8 cellular contexts compared by ENCODE assay signal in genomic region chr3:149970716-149971402, GRCh38. TPM values are rescaled to one million over a fixed set of nuclear protein-coding genes. Genes with fewer than 3 reads are reported as not detected.
DNase-seq lines count a peak whose midpoint lies in the region; ATAC-seq and TF ChIP-seq lines count a peak whose summit lies in the region.

Gene PFN2 (minus strand): TSS chr3:149970895. CDS start chr3:149970856, 39 bp downstream.

- intact Hi-C loops in adrenal gland (cut with DNase I), result loop anchor here in 1 of 2 donors (10.0 kb wide), 1 partner anchor 214 kb away; no protein-coding TSS in a partner anchor
- intact Hi-C loops in cardiac septum (cut with DNase I), result loop anchor here (2.0 kb wide), 1 partner anchor 438 kb away; the partner anchor contains the start of gene TSC22D2

- H3K4me1 ChIP-seq in adrenal gland (replicated peaks in 1 of 2), result peaks cover 6 to 30% of the 10 kb centered on the region in 2 donors

- H3K36me3 ChIP-seq in adrenal gland (replicated peaks in 1 of 2), result no peaks in the 10 kb centered on the region

- peak within 1 kb of the TSS; percentile 97 for H3K27ac Mint-ChIP-seq in type B pancreatic cell

- ATAC-seq in GM21619 (IDR thresholded peaks at IDR 0.05; ENCODE audit: unreplicated experiment) (peak; percentile 44), SK-N-SH treated with all-trans-retinoic acid at 6 μM for 48 hours (peak; percentile 43)

- DNase-seq in DMS 273 treated with DMSO at 0.1 percent for 48 hours (lab: John Stamatoyannopoulos, UW) (peak; percentile 66), KBM-7 (peak; percentile 71), adrenal gland (peak; percentile 60 to 77 (median 66)), cardiac septum (ENCODE audit: low spot score) (peak; percentile 82), pons (ENCODE audit: low spot score) (peak; percentile 45), type B pancreatic cell (ENCODE audit: extremely low spot score, unreplicated experiment) (peak; percentile 89)

- peak; percentile 28 to 56 for TF ChIP-seq POLR2A in adrenal gland (IDR thresholded peaks at IDR 0.05)

- WGBS in adrenal gland, 4 donors, result 0 to 1% (median 0%) methylated on average over 13 to 102 of the region's 102 CpGs

- H3K9me3 Mint-ChIP-seq in type B pancreatic cell, result no peaks in the 10 kb centered on the region

- H3K4me3 Mint-ChIP-seq in type B pancreatic cell, result peak within 1 kb of the TSS; percentile 98

- TF ChIP-seq CTCF in adrenal gland (IDR thresholded peaks at IDR 0.05) (no peak), type B pancreatic cell (conservative IDR thresholded peaks at IDR 0.05) (no peak)

- in situ Hi-C loops in KBM-7 (cut with MboI; ENCODE audit: low pct_unique_long_range_greater_than_20kb, low sequenced_read_pairs), result loop anchor here (25.0 kb wide), 1 partner anchor 241 kb away; no protein-coding TSS in a partner anchor

- H3K27me3 ChIP-seq in adrenal gland, result no peaks in the 10 kb centered on the region

- H3K9me3 ChIP-seq in adrenal gland (replicated peaks in 1 of 3), result no peaks in the 10 kb centered on the region

- H3K4me1 Mint-ChIP-seq in type B pancreatic cell (ENCODE audit: unreplicated experiment), result peaks cover 36% of the 10 kb centered on the region

- peaks cover 14% of the 10 kb centered on the region for H3K36me3 Mint-ChIP-seq in type B pancreatic cell

- peak within 1 kb of the TSS in 4 of 5 donors; percentile 65 to 94 (median 84) for H3K27ac ChIP-seq in adrenal gland

- H3K27me3 Mint-ChIP-seq in type B pancreatic cell, result peaks cover 3% of the 10 kb centered on the region

- H3K4me3 ChIP-seq in adrenal gland, result peak within 1 kb of the TSS; percentile 45 to 94 (median 68)

TF ChIP-seq in SK-N-SH treated with all-trans-retinoic acid at 6 μM for 48 hours, 23 proteins besides CTCF, POLR2A, EP300 and RAD21:
- TF ChIP-seq ZNF565 (CRISPR knock-in tag; conservative IDR thresholded peaks at IDR 0.05; ENCODE audit: low read depth) (0 out of 2 replicates have a peak, but pooled peaks have one; percentile 22), POU6F1 (CRISPR knock-in tag; IDR thresholded peaks at IDR 0.05; ENCODE audit: borderline replicate concordance, low read depth) (no peak), TSHZ2 (CRISPR knock-in tag; IDR thresholded peaks at IDR 0.05) (peak; percentile 20), ZNF70 (CRISPR knock-in tag; IDR thresholded peaks at IDR 0.05) (peak; percentile 66; the same call in 1 of the 2 replicates), ZNF8 (CRISPR knock-in tag; IDR thresholded peaks at IDR 0.05) (0 out of 2 replicates have a peak, but pooled peaks have one; percentile 31), ARNTL (CRISPR knock-in tag; IDR thresholded peaks at IDR 0.05; ENCODE audit: borderline replicate concordance, low read depth) (peak; percentile 68; the same call in 1 of the 2 replicates)

RNA-seq across cellular contexts. Expression of gene PFN2, which starts in this region (rescaled TPM):
- total RNA-seq in adrenal gland (10 to 100 TPM; 13.4 to 65.3 (median 43.4) TPM), cardiac septum (84.8 TPM), type B pancreatic cell (ENCODE audit: low replicate concordance) (198 and 369 TPM in 2 replicates)
- polyA plus RNA-seq in adrenal gland, result 100 to 1,000 TPM in 1 of 3 donors, 10 to 100 TPM in 2; 28.6 to 148 (median 35.2) TPM

Comparison
In these comparisons a context has a peak if more than half of its experiments do, and no peak if none do; other contexts are left out.
1. Peak in every context shown above with its lines: DNase-seq, ATAC-seq, H3K4me3 ChIP-seq and H3K27ac ChIP-seq.